8 cellular contexts compared by ENCODE assay signal in genomic region chr6:57316581-57317059, GRCh38. TPM values are rescaled to one million over a fixed set of nuclear protein-coding genes. Genes with fewer than 3 reads are reported as not detected.
DNase-seq lines count a peak whose midpoint lies in the region; ATAC-seq and TF ChIP-seq lines count a peak whose summit lies in the region.

No MANE protein-coding gene starts in this region.

- peak; percentile 92 for TF ChIP-seq CTCF in PC-3 (conservative IDR thresholded peaks at IDR 0.05; ENCODE audit: low read depth, low read length)

- POLR2A ChIA-PET in PC-3 (lab: Charles Lee; ENCODE audit: unreplicated experiment) = interaction anchor here (0.6 kb wide), 1 partner anchor 303 kb away, joined by 7 read pairs; no protein-coding TSS in a partner anchor
- POLR2A ChIA-PET in naive thymus-derived CD4-positive, alpha-beta T cell (lab: Charles Lee) = interaction anchor here (0.6 to 1.7 kb wide), 2 partner anchors 132 to 412 kb away, joined by 3 to 11 read pairs; no protein-coding TSS in a partner anchor

- DNase-seq in DMS153 treated with DMSO at 0.1 percent for 48 hours (lab: John Stamatoyannopoulos, UW; ENCODE audit: unreplicated experiment) = peak; percentile 86
- peak; percentile 52 for DNase-seq in HuH-7.5 (ENCODE audit: low spot score)
- DNase-seq in PC-3 = peak; percentile 96
- peak; percentile 70 for DNase-seq in activated T-cell treated with anti-CD3 and anti-CD28 coated beads, Interleukin-2, amount 50 U/mL, for 4 hours
- DNase-seq in fibroblast of gingiva (ENCODE audit: low read depth) = peak; percentile 85
- DNase-seq in naive thymus-derived CD4-positive, alpha-beta T cell = peak; percentile 63 to 87 (median 83)
- DNase-seq in stimulated activated naive B cell treated with anti-CD40 and anti-IgM and Interleukin-4, amounts not matched to agents 10 μg/mL and 1 μg/mL and 100 μg/mL, for 72 hours = peak; percentile 77

- peak overlapping the region; percentile 87 to 98 (median 93) for H3K27ac Mint-ChIP-seq in naive thymus-derived CD4-positive, alpha-beta T cell
- H3K27ac Mint-ChIP-seq in stimulated activated naive B cell treated with anti-CD40 and anti-IgM and Interleukin-4, amounts not matched to agents 10 μg/mL and 1 μg/mL and 100 μg/mL, for 72 hours = peak overlapping the region; percentile 84

- H3K27me3 ChIP-seq in PC-3 (ENCODE audit: low read length) = no peaks in the 10 kb centered on the region
- H3K27me3 ChIP-seq in naive thymus-derived CD4-positive, alpha-beta T cell (ENCODE audit: control insufficient read depth in 2 of 2, insufficient read depth in 2 of 2, low read length in 2 of 2) = no peaks in the 10 kb centered on the region

- H3K27ac ChIP-seq in PC-3 (ENCODE audit: low read length) = peak overlapping the region; percentile 43
- H3K27ac ChIP-seq in naive thymus-derived CD4-positive, alpha-beta T cell (ENCODE audit: low read depth, low read length) = peak overlapping the region; percentile 66

- CTCF ChIA-PET in PC-3 (lab: Charles Lee) = interaction anchor here (1.1 to 1.9 kb wide), 4 partner anchors 49 to 224 kb away, joined by 3 to 10 read pairs (median 6); no protein-coding TSS in a partner anchor
- CTCF ChIA-PET in naive thymus-derived CD4-positive, alpha-beta T cell (lab: Charles Lee) = interaction anchor here (0.6 to 6.8 kb wide), 13 partner anchors 30 to 428 kb away, joined by 3 to 99 read pairs (median 4); no protein-coding TSS in a partner anchor

- H3K4me2 ChIP-seq in PC-3 (ENCODE audit: low read length) = peak overlapping the region; percentile 97

- no peaks in the 10 kb centered on the region for H4K20me1 ChIP-seq in PC-3 (ENCODE audit: low read length)

- intact Hi-C loops in PC-3 (cut with micrococcal nuclease) = loop anchor here (1.0 to 10.0 kb wide), 7 partner anchors 48 to 412 kb away; no protein-coding TSS in a partner anchor
- intact Hi-C loops in naive thymus-derived CD4-positive, alpha-beta T cell (cut with micrococcal nuclease) = loop anchor here (1.0 to 10.0 kb wide), 23 partner anchors 48 to 958 kb away; partner anchors contain the start of genes BAG2 (in 2 of the 2), BEND6 (in 2 of the 2), RAB23 (in 2 of the 2) and KIAA1586 (in 1 of the 2)

- H3K79me2 ChIP-seq in PC-3 (ENCODE audit: low read length) = peaks cover 29% of the 10 kb centered on the region

- peaks cover 24% of the 10 kb centered on the region for H3K36me3 Mint-ChIP-seq in activated T-cell treated with anti-CD3 and anti-CD28 coated beads, Interleukin-2, amount 50 U/mL, for 4 hours (ENCODE audit: insufficient read depth)
- peaks cover 8 to 21% (median 12%) of the 10 kb centered on the region in 5 donors for H3K36me3 Mint-ChIP-seq in naive thymus-derived CD4-positive, alpha-beta T cell
- H3K36me3 Mint-ChIP-seq in stimulated activated naive B cell treated with anti-CD40 and anti-IgM and Interleukin-4, amounts not matched to agents 10 μg/mL and 1 μg/mL and 100 μg/mL, for 72 hours = peaks cover 23 to 27% of the 10 kb centered on the region in 2 donors

- peaks cover 28% of the 10 kb centered on the region for H3K4me1 Mint-ChIP-seq in activated T-cell treated with anti-CD3 and anti-CD28 coated beads, Interleukin-2, amount 50 U/mL, for 4 hours (ENCODE audit: low read depth)
- peaks cover 21 to 38% (median 33%) of the 10 kb centered on the region in 7 donors for H3K4me1 Mint-ChIP-seq in naive thymus-derived CD4-positive, alpha-beta T cell
- peaks cover 17% of the 10 kb centered on the region in 2 donors for H3K4me1 Mint-ChIP-seq in stimulated activated naive B cell treated with anti-CD40 and anti-IgM and Interleukin-4, amounts not matched to agents 10 μg/mL and 1 μg/mL and 100 μg/mL, for 72 hours

- no peaks in the 10 kb centered on the region for H3K9me3 Mint-ChIP-seq in activated T-cell treated with anti-CD3 and anti-CD28 coated beads, Interleukin-2, amount 50 U/mL, for 4 hours
- peaks cover 0 to 3% (median 0%) of the 10 kb centered on the region in 11 donors for H3K9me3 Mint-ChIP-seq in naive thymus-derived CD4-positive, alpha-beta T cell
- H3K9me3 Mint-ChIP-seq in stimulated activated naive B cell treated with anti-CD40 and anti-IgM and Interleukin-4, amounts not matched to agents 10 μg/mL and 1 μg/mL and 100 μg/mL, for 72 hours = no peaks in the 10 kb centered on the region

- H3F3A ChIP-seq in PC-3 (ENCODE audit: low read length, unreplicated experiment) = no peaks in the 10 kb centered on the region

- no TSS peak for BruUV-seq in PC-3 (replicated peaks; lab: Mats Ljungman, UMichigan)

- peak overlapping the region; percentile 89 for H3K9ac ChIP-seq in PC-3 (ENCODE audit: low read length)

- no peaks in the 10 kb centered on the region for H3K9me3 ChIP-seq in PC-3 (ENCODE audit: low read length)
- H3K9me3 ChIP-seq in naive thymus-derived CD4-positive, alpha-beta T cell (ENCODE audit: control insufficient read depth in 2 of 3, low read length in 3 of 3) = no peaks in the 10 kb centered on the region

- H3K9me2 ChIP-seq in PC-3 (replicated peaks; ENCODE audit: low read length) = no peaks in the 10 kb centered on the region

- peak overlapping the region; percentile 95 for H3K4me3 ChIP-seq in PC-3 (ENCODE audit: low read length)
- peak overlapping the region; percentile 84 for H3K4me3 ChIP-seq in naive thymus-derived CD4-positive, alpha-beta T cell (ENCODE audit: low read length)

- ATAC-seq in GM21526 (IDR thresholded peaks at IDR 0.05; ENCODE audit: low FRiP score, unreplicated experiment) (peak; percentile 88), PC-3 (peak; percentile 65)
- peak; percentile 91 for ATAC-seq in activated T-cell treated with anti-CD3 and anti-CD28 coated beads, Interleukin-2, amount 50 U/mL, for 4 hours
- ATAC-seq in naive thymus-derived CD4-positive, alpha-beta T cell = peak; percentile 92
- ATAC-seq in stimulated activated naive B cell treated with anti-CD40 and anti-IgM and Interleukin-4, amounts not matched to agents 10 μg/mL and 1 μg/mL and 100 μg/mL, for 72 hours (replicated peaks) = peak; percentile 89 to 92

- peak overlapping the region; percentile 99 for H2AFZ ChIP-seq in PC-3 (ENCODE audit: low read length)

- H3K4me1 ChIP-seq in PC-3 (ENCODE audit: insufficient read depth, low read length) = peaks cover 52% of the 10 kb centered on the region
- peaks cover 0 to 9% of the 10 kb centered on the region in 2 donors for H3K4me1 ChIP-seq in naive thymus-derived CD4-positive, alpha-beta T cell (ENCODE audit: control insufficient read depth in 2 of 2, insufficient read depth in 2 of 2, low read length in 2 of 2)

- no peaks in the 10 kb centered on the region for H3K27me3 Mint-ChIP-seq in activated T-cell treated with anti-CD3 and anti-CD28 coated beads, Interleukin-2, amount 50 U/mL, for 4 hours (ENCODE audit: low read depth)
- peaks cover 0 to 6% (median 0%) of the 10 kb centered on the region in 5 donors for H3K27me3 Mint-ChIP-seq in naive thymus-derived CD4-positive, alpha-beta T cell
- peaks cover 0 to under 1% of the 10 kb centered on the region in 2 donors for H3K27me3 Mint-ChIP-seq in stimulated activated naive B cell treated with anti-CD40 and anti-IgM and Interleukin-4, amounts not matched to agents 10 μg/mL and 1 μg/mL and 100 μg/mL, for 72 hours

- peak overlapping the region; percentile 99 for H3K4me3 Mint-ChIP-seq in activated T-cell treated with anti-CD3 and anti-CD28 coated beads, Interleukin-2, amount 50 U/mL, for 4 hours
- peak overlapping the region; percentile 90 to 100 (median 97) for H3K4me3 Mint-ChIP-seq in naive thymus-derived CD4-positive, alpha-beta T cell
- peak overlapping the region; percentile 95 to 97 for H3K4me3 Mint-ChIP-seq in stimulated activated naive B cell treated with anti-CD40 and anti-IgM and Interleukin-4, amounts not matched to agents 10 μg/mL and 1 μg/mL and 100 μg/mL, for 72 hours

- peaks cover 15% of the 10 kb centered on the region for H3K36me3 ChIP-seq in PC-3 (ENCODE audit: low read depth, low read length)
- H3K36me3 ChIP-seq in naive thymus-derived CD4-positive, alpha-beta T cell (ENCODE audit: control insufficient read depth in 2 of 3, insufficient read depth in 3 of 3, low read length in 3 of 3) = peaks cover 0 to 17% (median 0%) of the 10 kb centered on the region in 3 experiments

RNA-seq across cellular contexts. Expression of gene PRIM2, which starts 0.8 kb away (rescaled TPM):
- total RNA-seq in PC-3 (2014; rRNA removed) = 26.1 and 48.4 TPM in 2 replicates
- 10 to 100 TPM; 27.8 to 31.8 (median 29.1) TPM for total RNA-seq in activated T-cell treated with anti-CD3 and anti-CD28 coated beads, Interleukin-2, amount 50 U/mL, for 4 hours
- 10 to 100 TPM; 10.2 to 33.2 (median 12.8) TPM for total RNA-seq in naive thymus-derived CD4-positive, alpha-beta T cell
- 10 to 100 TPM in 1 of 2 donors, 1 to 10 TPM in 1; 7.2 to 11.3 TPM for polyA plus RNA-seq in naive thymus-derived CD4-positive, alpha-beta T cell

Comparison
In these comparisons a context has a peak if more than half of its experiments do, and no peak if none do; other contexts are left out.
1. Peak in every context shown above with its lines: DNase-seq, ATAC-seq, H3K4me3 ChIP-seq and H3K27ac ChIP-seq.